Comparison of ENCODE assay signal across 14 cellular contexts in the genomic region with DNA sequence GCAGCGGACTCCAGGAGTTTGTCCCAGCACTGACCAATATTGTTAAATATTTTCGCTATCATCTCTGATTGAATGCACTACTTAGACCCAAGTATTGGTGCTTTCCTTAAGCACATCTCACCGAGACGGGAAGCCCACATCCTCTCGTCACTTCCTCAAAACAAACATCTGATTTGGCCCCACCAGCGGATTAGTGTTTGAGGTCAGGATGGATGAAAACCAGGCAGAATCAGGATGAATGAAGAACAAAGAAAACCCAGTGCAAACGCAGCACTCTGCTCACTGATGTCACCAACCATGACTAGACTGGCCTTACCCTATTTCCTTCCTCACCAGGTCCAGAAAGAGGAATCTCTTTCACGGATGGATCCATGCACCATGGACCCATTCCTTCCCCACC. TPM values are rescaled to one million over a fixed set of nuclear protein-coding genes. Genes with fewer than 3 reads are reported as not detected.
DNase-seq lines count a peak whose midpoint lies in the region; ATAC-seq, FAIRE-seq and TF ChIP-seq lines count a peak whose summit lies in the region.
"Had no signal": no experiment of that assay in that cellular context is flagged by ENCODE, and none has a peak within 500 bp of the region (broad histone marks: within the 10 kb centered on the region; RNA-seq: fewer than 3 reads in every experiment).

No MANE protein-coding gene starts in this region.

- H3K4me2 ChIP-seq in GM12878 (ENCODE audit: control insufficient read depth, insufficient read depth): peak overlapping the region; percentile 50; the same call in 1 of the 2 replicates

- peak overlapping the region; percentile 78 for H3K27ac Mint-ChIP-seq in stimulated activated effector memory CD8-positive, alpha-beta T cell treated with anti-CD3 and anti-CD28 coated beads, Interleukin-12 subunit alpha, Interleukin-12 subunit beta, amount 100 ng/mL, for 72 hours
- H3K27ac Mint-ChIP-seq: HFFc6 had no signal

- TF ChIP-seq CTCF in GM12878 (IDR thresholded peaks at IDR 0.05 in 2 of 3, conservative IDR thresholded peaks at IDR 0.05 in 1 of 3; ENCODE audit: control insufficient read depth in 2 of 3, extremely low read depth in 1 of 3, insufficient read depth in 1 of 3, low read depth in 3 of 3, low read length in 3 of 3) (no peak), dorsolateral prefrontal cortex (IDR thresholded peaks at IDR 0.05 in 54 of 56, conservative IDR thresholded peaks at IDR 0.05 in 2 of 56; ENCODE audit: low read depth in 1 of 56, partially characterized antibody in 56 of 56) (no peak)

- no peaks in the 10 kb centered on the region for H4K20me1 ChIP-seq in GM12878 (ENCODE audit: control insufficient read depth, insufficient read depth)

- no peaks in the 10 kb centered on the region for H3K9me3 Mint-ChIP-seq in stimulated activated effector memory CD8-positive, alpha-beta T cell treated with anti-CD3 and anti-CD28 coated beads, Interleukin-12 subunit alpha, Interleukin-12 subunit beta, amount 100 ng/mL, for 72 hours
- H3K9me3 Mint-ChIP-seq: HFFc6 had no signal

- SMC1A ChIA-PET in GM12878 (lab: Charles Lee; ENCODE audit: uncharacterized antibody, unreplicated experiment): interaction anchor here (1.9 kb wide), 1 partner anchor 144 kb away, joined by 7 read pairs; no protein-coding TSS in a partner anchor

- H3K9ac ChIP-seq in GM12878 (ENCODE audit: control insufficient read depth, insufficient read depth, low read length): no peak overlapping the region

- H3K27ac ChIP-seq in GM12878 (ENCODE audit: control insufficient read depth, insufficient read depth): peak overlapping the region; percentile 45; the same call in 1 of the 2 replicates
- peak overlapping the region in 1 of 59 donors; percentile 61 for H3K27ac ChIP-seq in dorsolateral prefrontal cortex
- H3K27ac ChIP-seq: foreskin keratinocyte, SK-N-MC had no signal

- TF ChIP-seq POLR2A in GM12878 (IDR thresholded peaks at IDR 0.05; ENCODE audit: low read depth, low read length): no peak

- in situ Hi-C loops in GM12878 (cut with MboI): no loop called here

- H3K4me3 Mint-ChIP-seq in stimulated activated effector memory CD8-positive, alpha-beta T cell treated with anti-CD3 and anti-CD28 coated beads, Interleukin-12 subunit alpha, Interleukin-12 subunit beta, amount 100 ng/mL, for 72 hours: peak overlapping the region; percentile 39
- H3K4me3 Mint-ChIP-seq: HFFc6 had no signal

- H3K4me3 ChIP-seq in GM12878: no peak overlapping the region
- no peak overlapping the region for H3K4me3 ChIP-seq in dorsolateral prefrontal cortex
- H3K4me3 ChIP-seq: SK-N-MC had no signal

- peaks cover 35% of the 10 kb centered on the region for H3K4me1 Mint-ChIP-seq in stimulated activated effector memory CD8-positive, alpha-beta T cell treated with anti-CD3 and anti-CD28 coated beads, Interleukin-12 subunit alpha, Interleukin-12 subunit beta, amount 100 ng/mL, for 72 hours

- BruUV-seq in GM12878 (replicated peaks; lab: Mats Ljungman, UMichigan): no TSS peak

- peak; percentile 66 for FAIRE-seq in GM12878 (lab: Jason Lieb, UNC)

- POLR2A ChIA-PET in GM12878 (lab: Charles Lee): interaction anchor here (0.8 kb wide), 1 partner anchor 69 kb away, joined by 3 read pairs; a partner anchor contains a TSS

- DNase-seq in stimulated activated CD4-positive, alpha-beta T cell treated with anti-CD3 and anti-CD28 coated beads, Interleukin-15, amount 100 ng/mL, for 24 hours: peak; percentile 27
- no peak for DNase-seq in stimulated activated CD4-positive, alpha-beta T cell treated with anti-CD3 and anti-CD28 coated beads, Interleukin-4, amount 100 ng/mL, for 4 hours
- DNase-seq in T-helper 1 cell (peak in 4 of 5 donors; percentile 37 to 59 (median 47)), GM12878 (ENCODE audit: low read depth, low spot score) (peak; percentile 35), NCI-H2196 treated with DMSO at 0.1 percent for 48 hours (lab: John Stamatoyannopoulos, UW; ENCODE audit: unreplicated experiment) (no peak), HuH-7 (ENCODE audit: low spot score) (no peak), dorsolateral prefrontal cortex (no peak)
- DNase-seq in stimulated activated effector memory CD8-positive, alpha-beta T cell treated with anti-CD3 and anti-CD28 coated beads, Interleukin-12 subunit alpha, Interleukin-12 subunit beta, amount 100 ng/mL, for 72 hours (ENCODE audit: low spot score in 2 of 2): no peak
- DNase-seq: foreskin keratinocyte; HFFc6; NCI-H510A treated with DMSO at 0.1 percent for 48 hours; stimulated activated CD4-positive, alpha-beta T cell treated with anti-CD3 and anti-CD28 coated beads, Interleukin-2, amount 100 ng/mL, for 48 hours had no signal

- peaks cover 68% of the 10 kb centered on the region for H3K36me3 Mint-ChIP-seq in stimulated activated effector memory CD8-positive, alpha-beta T cell treated with anti-CD3 and anti-CD28 coated beads, Interleukin-12 subunit alpha, Interleukin-12 subunit beta, amount 100 ng/mL, for 72 hours

- no peaks in the 10 kb centered on the region for H3K79me2 ChIP-seq in GM12878 (ENCODE audit: control insufficient read depth, insufficient read depth, low read length)

- TF ChIP-seq EP300 in GM12878 (IDR thresholded peaks at IDR 0.05; ENCODE audit: borderline replicate concordance in 1 of 2, control insufficient read depth in 1 of 2, low read depth in 2 of 2, low read length in 2 of 2): no peak

- no peak for ATAC-seq in GM12878
- ATAC-seq in stimulated activated effector memory CD8-positive, alpha-beta T cell treated with anti-CD3 and anti-CD28 coated beads, Interleukin-12 subunit alpha, Interleukin-12 subunit beta, amount 100 ng/mL, for 72 hours: no peak
- ATAC-seq: foreskin keratinocyte had no signal

- 2% methylated on average over 8 of the region's 8 CpGs for WGBS in GM12878 (ENCODE audit: insufficient coverage, insufficient replicate concordance, low lambda C conversion rate, missing lambda C conversion rate)

- H3K9me3 ChIP-seq in GM12878 (replicated peaks; ENCODE audit: control insufficient read depth, insufficient read depth, low read length): no peaks in the 10 kb centered on the region

- peaks cover 14% of the 10 kb centered on the region for H3K4me1 ChIP-seq in GM12878 (ENCODE audit: control insufficient read depth, insufficient read depth, low read length)
- H3K4me1 ChIP-seq: foreskin keratinocyte had no signal

- H3K36me3 ChIP-seq in GM12878 (ENCODE audit: control insufficient read depth in 2 of 2, insufficient read depth in 2 of 2, low read length in 1 of 2): no peaks in the 10 kb centered on the region

- intact Hi-C loops in GM12878 (cut with micrococcal nuclease; ENCODE audit: unreplicated experiment) (no loop called here), dorsolateral prefrontal cortex (cut with DNase I) (no loop called here)

- RAD21 ChIA-PET in GM12878 (lab: Charles Lee; ENCODE audit: unreplicated experiment): interaction anchor here (0.6 kb wide), 1 partner anchor 217 kb away, joined by 3 read pairs; no protein-coding TSS in a partner anchor

- no peak overlapping the region; the same call in 1 of the 2 replicates for H2AFZ ChIP-seq in GM12878 (ENCODE audit: control insufficient read depth, low read depth, low read length)

- CTCF ChIA-PET in GM12878 (lab: Yijun Ruan, JAX): no interaction called here

- no peaks in the 10 kb centered on the region for H3K27me3 ChIP-seq in GM12878 (replicated peaks in 1 of 2; ENCODE audit: control insufficient read depth in 2 of 2, insufficient read depth in 2 of 2, low read length in 1 of 2)
- H3K27me3 ChIP-seq in dorsolateral prefrontal cortex: no peaks in the 10 kb centered on the region
- H3K27me3 ChIP-seq: foreskin keratinocyte had no signal

- TF ChIP-seq RAD21 in GM12878 (IDR thresholded peaks at IDR 0.05; ENCODE audit: insufficient read depth, low read depth, low read length): no peak

RNA-seq across cellular contexts. Expression of a gene that starts 6.0 kb away (rescaled TPM):
- total RNA-seq in GM12878 (2013; cell fraction: nucleolus; rRNA removed): 14.1 and 16.0 TPM in 2 replicates
- 19.3 and 21.6 TPM in 2 replicates for total RNA-seq in GM12878 (2014; rRNA removed)
- 9.4 and 10.5 TPM in 2 replicates for total RNA-seq in GM12878 (2014; rRNA removed; fragmentation: Illumina TruSeq; extraction: Trizol)
- 10.6 and 15.3 TPM in 2 replicates for total RNA-seq in GM12878 (2021)
- 2.4 TPM for polyA plus RNA-seq in GM12878 (2011; ENCODE audit: low read depth)
- polyA plus RNA-seq in GM12878 (2011; rRNA removed): 3.3 and 7.4 TPM in 2 replicates
- 9.3 and 9.6 TPM in 2 replicates for polyA plus RNA-seq in GM12878 (2011; cell fraction: cytosol; rRNA removed)
- 12.1 and 12.8 TPM in 2 replicates for polyA plus RNA-seq in GM12878 (2011; cell fraction: nucleus; rRNA removed)
- 3.6 and 5.5 TPM in 2 replicates for polyA plus RNA-seq in GM12878 (2012)
- 6.5 and 10.5 TPM in 2 replicates for polyA plus RNA-seq in GM12878 (2014; fragmentation: Illumina TruSeq; extraction: Trizol)
- 1 to 10 TPM; 6.5 to 6.7 TPM for polyA plus RNA-seq in GM12878 (2014; fragmentation: Nextera tagmentation; extraction: Ambion mirVana)
- polyA plus RNA-seq in GM12878 (2014; rRNA removed): 10.9 and 14.4 TPM in 2 replicates
- polyA plus RNA-seq in GM12878 (2016; fragmentation: Nextera tagmentation; extraction: Ambion mirVana): 1 to 10 TPM; 8.8 to 10.0 TPM
- polyA minus RNA-seq in GM12878 (2011; rRNA and poly(A)+ RNA removed): 9.3 and 13.3 TPM in 2 replicates
- polyA minus RNA-seq in GM12878 (2011; cell fraction: cytosol; rRNA and poly(A)+ RNA removed): 3.9 and 4.0 TPM in 2 replicates
- 3.3 and 8.8 TPM in 2 replicates for polyA minus RNA-seq in GM12878 (2011; cell fraction: nucleus; rRNA and poly(A)+ RNA removed)
- total RNA-seq in dorsolateral prefrontal cortex: 10 to 100 TPM in 50 of 120 experiments, 1 to 10 TPM in 70; 2.9 to 25.9 (median 8.6) TPM

RNA-seq across cellular contexts. Expression of a gene that starts 24.4 kb away (rescaled TPM):
- not detected in 2 replicates for total RNA-seq in GM12878 (2013; cell fraction: nucleolus; rRNA removed)
- total RNA-seq in GM12878 (2014; rRNA removed) (0.05 and 0.11 TPM in 2 replicates), GM12878 (2014; rRNA removed; fragmentation: Illumina TruSeq; extraction: Trizol) (0.09 TPM in 1 of 2 replicates, not detected in the other), GM12878 (2021) (0.11 TPM in 1 of 2 replicates, not detected in the other), dorsolateral prefrontal cortex (100 to 1,000 TPM in 105 of 120 experiments, 10 to 100 TPM in 15; 79.5 to 239 (median 123) TPM)
- polyA plus RNA-seq in GM12878 (2011; ENCODE audit: low read depth): not detected
- polyA plus RNA-seq in GM12878 (2011; rRNA removed) (not detected in 2 replicates), GM12878 (2014; fragmentation: Illumina TruSeq; extraction: Trizol) (0.04 TPM in 1 of 2 replicates, not detected in the other), GM12878 (2014; fragmentation: Nextera tagmentation; extraction: Ambion mirVana) (not detected), GM12878 (2014; rRNA removed) (0.06 TPM in 1 of 2 replicates, not detected in the other), GM12878 (2016; fragmentation: Nextera tagmentation; extraction: Ambion mirVana) (under 1 TPM; 0.08 to 0.12 TPM)
- 0.07 TPM in 1 of 2 replicates, not detected in the other for polyA plus RNA-seq in GM12878 (2011; cell fraction: cytosol; rRNA removed)
- polyA plus RNA-seq in GM12878 (2011; cell fraction: nucleus; rRNA removed): 0.06 TPM in 2 replicates
- polyA plus RNA-seq in GM12878 (2012): 0.18 and 0.20 TPM in 2 replicates
- polyA minus RNA-seq in GM12878 (2011; rRNA and poly(A)+ RNA removed): 0.10 TPM in 1 of 2 replicates, not detected in the other
- not detected in 2 replicates for polyA minus RNA-seq in GM12878 (2011; cell fraction: cytosol; rRNA and poly(A)+ RNA removed)
- not detected in 2 replicates for polyA minus RNA-seq in GM12878 (2011; cell fraction: nucleus; rRNA and poly(A)+ RNA removed)

RNA-seq across cellular contexts. Expression of a gene that starts 44.6 kb away (rescaled TPM):
- total RNA-seq in GM12878 (2013; cell fraction: nucleolus; rRNA removed): 4.3 and 5.2 TPM in 2 replicates
- total RNA-seq in GM12878 (2014; rRNA removed): 49.8 and 56.1 TPM in 2 replicates
- total RNA-seq in GM12878 (2014; rRNA removed; fragmentation: Illumina TruSeq; extraction: Trizol): 13.8 and 17.5 TPM in 2 replicates
- 47.6 and 48.5 TPM in 2 replicates for total RNA-seq in GM12878 (2021)
- 4.1 TPM for polyA plus RNA-seq in GM12878 (2011; ENCODE audit: low read depth)
- 8.8 and 13.9 TPM in 2 replicates for polyA plus RNA-seq in GM12878 (2011; rRNA removed)
- 17.0 and 29.4 TPM in 2 replicates for polyA plus RNA-seq in GM12878 (2011; cell fraction: cytosol; rRNA removed)
- polyA plus RNA-seq in GM12878 (2011; cell fraction: nucleus; rRNA removed): 12.4 and 19.1 TPM in 2 replicates
- 17.8 and 26.2 TPM in 2 replicates for polyA plus RNA-seq in GM12878 (2012)
- 3.2 and 10.6 TPM in 2 replicates for polyA plus RNA-seq in GM12878 (2014; fragmentation: Illumina TruSeq; extraction: Trizol)
- polyA plus RNA-seq in GM12878 (2014; fragmentation: Nextera tagmentation; extraction: Ambion mirVana): under 1 TPM; 0.27 to 0.38 TPM
- 57.8 and 62.8 TPM in 2 replicates for polyA plus RNA-seq in GM12878 (2014; rRNA removed)
- 10 to 100 TPM; 23.3 to 24.9 TPM for polyA plus RNA-seq in GM12878 (2016; fragmentation: Nextera tagmentation; extraction: Ambion mirVana)
- polyA minus RNA-seq in GM12878 (2011; rRNA and poly(A)+ RNA removed): 1.8 and 4.9 TPM in 2 replicates
- 5.3 and 7.1 TPM in 2 replicates for polyA minus RNA-seq in GM12878 (2011; cell fraction: cytosol; rRNA and poly(A)+ RNA removed)
- 3.7 and 6.2 TPM in 2 replicates for polyA minus RNA-seq in GM12878 (2011; cell fraction: nucleus; rRNA and poly(A)+ RNA removed)
- total RNA-seq in dorsolateral prefrontal cortex: 100 to 1,000 TPM in 3 of 120 experiments, 10 to 100 TPM in 117; 58.0 to 110 (median 83.3) TPM

RNA-seq across cellular contexts. Expression of a gene that starts 51.9 kb away (rescaled TPM):
- total RNA-seq in GM12878 (2013; cell fraction: nucleolus; rRNA removed): not detected in 2 replicates
- total RNA-seq in GM12878 (2014; rRNA removed) (not detected in 2 replicates), GM12878 (2014; rRNA removed; fragmentation: Illumina TruSeq; extraction: Trizol) (not detected in 2 replicates), GM12878 (2021) (not detected in 2 replicates), dorsolateral prefrontal cortex (not detected)
- polyA plus RNA-seq in GM12878 (2011; ENCODE audit: low read depth): not detected
- polyA plus RNA-seq in GM12878 (2011; rRNA removed) (not detected in 2 replicates), GM12878 (2014; fragmentation: Illumina TruSeq; extraction: Trizol) (not detected in 2 replicates), GM12878 (2014; fragmentation: Nextera tagmentation; extraction: Ambion mirVana) (under 1 TPM in 1 of 2 experiments, not detected in 1; 0.04 TPM), GM12878 (2014; rRNA removed) (not detected in 2 replicates), GM12878 (2016; fragmentation: Nextera tagmentation; extraction: Ambion mirVana) (not detected)
- polyA plus RNA-seq in GM12878 (2011; cell fraction: cytosol; rRNA removed): not detected in 2 replicates
- polyA plus RNA-seq in GM12878 (2011; cell fraction: nucleus; rRNA removed): not detected in 2 replicates
- polyA plus RNA-seq in GM12878 (2012): not detected in 2 replicates
- not detected in 2 replicates for polyA minus RNA-seq in GM12878 (2011; rRNA and poly(A)+ RNA removed)
- not detected in 2 replicates for polyA minus RNA-seq in GM12878 (2011; cell fraction: cytosol; rRNA and poly(A)+ RNA removed)
- not detected in 2 replicates for polyA minus RNA-seq in GM12878 (2011; cell fraction: nucleus; rRNA and poly(A)+ RNA removed)
- total RNA-seq: foreskin keratinocyte, HFFc6, posterior vena cava had no signal
- polyA plus RNA-seq: foreskin keratinocyte had no signal

RNA-seq across cellular contexts. Expression of a gene that starts 52.1 kb away (rescaled TPM):
- total RNA-seq in GM12878 (2013; cell fraction: nucleolus; rRNA removed): 0.83 and 1.2 TPM in 2 replicates
- total RNA-seq in GM12878 (2014; rRNA removed) (0.06 and 0.11 TPM in 2 replicates), GM12878 (2014; rRNA removed; fragmentation: Illumina TruSeq; extraction: Trizol) (0.18 TPM in 2 replicates), GM12878 (2021) (0.08 and 0.19 TPM in 2 replicates), dorsolateral prefrontal cortex (1 to 10 TPM in 47 of 120 experiments, under 1 TPM in 72, not detected in 1; 0.22 to 3.6 (median 0.89) TPM)
- polyA plus RNA-seq in GM12878 (2011; ENCODE audit: low read depth): not detected
- polyA plus RNA-seq in GM12878 (2011; rRNA removed) (0.11 TPM in 1 of 2 replicates, not detected in the other), GM12878 (2014; fragmentation: Illumina TruSeq; extraction: Trizol) (0.16 and 0.31 TPM in 2 replicates), GM12878 (2014; fragmentation: Nextera tagmentation; extraction: Ambion mirVana) (not detected), GM12878 (2014; rRNA removed) (0.32 and 0.43 TPM in 2 replicates), GM12878 (2016; fragmentation: Nextera tagmentation; extraction: Ambion mirVana) (under 1 TPM; 0.37 to 0.38 TPM)
- polyA plus RNA-seq in GM12878 (2011; cell fraction: cytosol; rRNA removed): 0.07 and 0.10 TPM in 2 replicates
- 0.25 and 0.33 TPM in 2 replicates for polyA plus RNA-seq in GM12878 (2011; cell fraction: nucleus; rRNA removed)
- 0.21 and 0.31 TPM in 2 replicates for polyA plus RNA-seq in GM12878 (2012)
- polyA minus RNA-seq in GM12878 (2011; rRNA and poly(A)+ RNA removed): 0.05 TPM in 1 of 2 replicates, not detected in the other
- not detected in 2 replicates for polyA minus RNA-seq in GM12878 (2011; cell fraction: cytosol; rRNA and poly(A)+ RNA removed)
- polyA minus RNA-seq in GM12878 (2011; cell fraction: nucleus; rRNA and poly(A)+ RNA removed): 0.12 and 0.29 TPM in 2 replicates

Comparison
In these comparisons a context has a peak if more than half of its experiments do, and no peak if none do; other contexts are left out.
1. DNase-seq: peak in stimulated activated CD4-positive, alpha-beta T cell treated with anti-CD3 and anti-CD28 coated beads, Interleukin-15, amount 100 ng/mL, for 24 hours (single experiment), T-helper 1 cell (4 of 5) and GM12878 (single experiment); none in stimulated activated CD4-positive, alpha-beta T cell treated with anti-CD3 and anti-CD28 coated beads, Interleukin-4, amount 100 ng/mL, for 4 hours (0 of 2), stimulated activated effector memory CD8-positive, alpha-beta T cell treated with anti-CD3 and anti-CD28 coated beads, Interleukin-12 subunit alpha, Interleukin-12 subunit beta, amount 100 ng/mL, for 72 hours (0 of 2), NCI-H2196 treated with DMSO at 0.1 percent for 48 hours (single experiment), HuH-7 (single experiment) and dorsolateral prefrontal cortex (0 of 10).
2. RNA of a gene that starts 24.4 kb away (total RNA-seq): 79.5 to 239 TPM in dorsolateral prefrontal cortex; 0.05 to 0.11 TPM in GM12878; every median in the first group is over 10 times any median in the second.